In the genomic region with DNA sequence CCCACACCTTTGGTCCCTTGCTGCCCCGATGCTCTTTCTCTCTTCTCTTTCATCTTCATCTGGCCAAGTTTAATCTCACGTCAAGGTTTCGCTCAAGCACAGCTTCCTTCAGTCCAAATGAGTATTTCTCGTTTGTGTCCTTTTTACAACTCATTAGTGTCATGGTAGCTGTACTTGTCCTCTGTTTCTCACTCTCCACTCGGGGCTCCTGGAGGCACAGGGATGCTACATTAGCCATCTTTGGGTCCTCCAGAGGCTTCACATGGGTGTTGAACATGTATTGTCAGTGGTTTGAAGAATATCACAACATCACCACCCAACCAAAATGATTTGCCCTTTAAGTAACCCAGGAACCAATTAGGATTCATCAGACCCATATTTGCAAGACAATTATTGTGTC, we compare ENCODE assay signal across 1 cellular context.
TF ChIP-seq lines count a peak whose summit lies in the region.

No MANE protein-coding gene starts in this region.

TF ChIP-seq in H1, 55 proteins besides CTCF, POLR2A, EP300 and RAD21:
- TF ChIP-seq SIN3A (conservative IDR thresholded peaks at IDR 0.05 in 1 of 2, IDR thresholded peaks at IDR 0.05 in 1 of 2; ENCODE audit: low read depth in 1 of 2, low read length in 2 of 2), result no peak
- TF ChIP-seq EZH2 (IDR thresholded peaks at IDR 0.05; ENCODE audit: low read depth, low read length, severe bottlenecking), result no peak
TF ChIP-seq in H1: peak in this region for 0.
